10 cellular contexts compared by ENCODE assay signal in the genomic region with DNA sequence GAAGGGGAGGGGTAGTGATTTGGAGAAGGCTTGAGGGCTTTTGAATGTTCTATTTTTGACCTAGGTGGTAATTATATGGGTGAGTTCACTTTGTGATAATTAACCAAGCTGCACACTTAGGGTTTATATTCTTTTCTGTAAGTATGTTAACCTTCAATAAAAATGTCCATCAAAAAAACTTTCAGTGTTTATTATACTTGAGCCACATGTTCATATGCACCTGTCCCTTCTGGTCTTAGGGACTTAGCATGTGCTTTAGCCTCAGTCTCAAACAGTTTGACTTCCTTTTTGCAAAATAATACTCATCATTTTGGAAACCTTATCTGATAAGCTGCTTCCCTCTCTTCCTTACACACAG. TPM values are rescaled to one million over a fixed set of nuclear protein-coding genes. Genes with fewer than 3 reads are reported as not detected.
DNase-seq lines count a peak whose midpoint lies in the region; ATAC-seq and TF ChIP-seq lines count a peak whose summit lies in the region.
"Had no signal": no experiment of that assay in that cellular context is flagged by ENCODE, and none has a peak within 500 bp of the region (broad histone marks: within the 10 kb centered on the region; RNA-seq: fewer than 3 reads in every experiment).

No MANE protein-coding gene starts in this region.

- H3K9ac ChIP-seq in stomach smooth muscle (ENCODE audit: low read length in 2 of 2) = peak overlapping the region in 1 of 2 donors; percentile 45

- H3K27me3 ChIP-seq in right atrium auricular region = no peaks in the 10 kb centered on the region
- no peaks in the 10 kb centered on the region for H3K27me3 ChIP-seq in stomach smooth muscle (ENCODE audit: control insufficient read depth in 1 of 2, insufficient read depth in 2 of 2, low read length in 2 of 2)

- H3K4me3 ChIP-seq in right atrium auricular region = no peak overlapping the region
- H3K4me3 ChIP-seq in stomach smooth muscle (ENCODE audit: low read length in 2 of 2) = peak overlapping the region in 1 of 2 donors; percentile 1
- H3K4me3 ChIP-seq: smooth muscle cell had no signal

- H3K9me3 ChIP-seq in right atrium auricular region (no peaks in the 10 kb centered on the region), stomach smooth muscle (ENCODE audit: control insufficient read depth in 2 of 2, low read length in 2 of 2) (no peaks in the 10 kb centered on the region)

- H3K36me3 ChIP-seq in right atrium auricular region (no peaks in the 10 kb centered on the region), stomach smooth muscle (ENCODE audit: control insufficient read depth in 2 of 2, insufficient read depth in 2 of 2, low read length in 2 of 2) (no peaks in the 10 kb centered on the region)

- peaks cover 0 to 58% of the 10 kb centered on the region in 2 donors for H3K4me1 ChIP-seq in right atrium auricular region
- peaks cover 34% of the 10 kb centered on the region for H3K4me1 ChIP-seq in stomach smooth muscle (ENCODE audit: control insufficient read depth, insufficient read depth, low read length)

- H3K27ac ChIP-seq in right atrium auricular region (peak overlapping the region; percentile 40 to 49), stomach smooth muscle (ENCODE audit: low read length) (peak overlapping the region; percentile 56)
- H3K27ac ChIP-seq: VCaP had no signal

- DNase-seq in NCI-H1417 treated with DMSO at 0.1 percent for 48 hours (lab: John Stamatoyannopoulos, UW) (peak; percentile 82), right atrium auricular region (ENCODE audit: low spot score) (no peak), SHP77 (lab: John Stamatoyannopoulos, UW) (no peak), DMS53 (lab: John Stamatoyannopoulos, UW) (no peak)
- no peak for DNase-seq in activated CD4-positive, alpha-beta T cell treated with anti-CD3 and anti-CD28 coated beads, Interleukin-2, amount 50 U/mL, for 48 hours
- DNase-seq: H9 had no signal

- no peak for TF ChIP-seq CTCF in right atrium auricular region (IDR thresholded peaks at IDR 0.05)

- peak; percentile 24 for ATAC-seq in GM18868 (IDR thresholded peaks at IDR 0.05; ENCODE audit: unreplicated experiment)

RNA-seq across cellular contexts. Expression of a gene that starts 28.4 kb away (rescaled TPM):
- total RNA-seq in right atrium auricular region = 10 to 100 TPM; 19.2 to 23.2 TPM
